ENCODE assay signal across 1 cellular context in genomic region chr2:227510620-227510958, GRCh38.
TF ChIP-seq lines count a peak whose summit lies in the region.

No MANE protein-coding gene starts in this region.

TF ChIP-seq in HepG2, 621 proteins besides CTCF, POLR2A, EP300 and RAD21 (continued from another document):
- TF ChIP-seq, protein P1, sequence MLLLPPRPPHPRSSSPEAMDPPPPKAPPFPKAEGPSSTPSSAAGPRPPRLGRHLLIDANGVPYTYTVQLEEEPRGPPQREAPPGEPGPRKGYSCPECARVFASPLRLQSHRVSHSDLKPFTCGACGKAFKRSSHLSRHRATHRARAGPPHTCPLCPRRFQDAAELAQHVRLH (CRISPR knock-in tag; IDR thresholded peaks at IDR 0.05; ENCODE audit: borderline replicate concordance, low read depth) = no peak
- TF ChIP-seq RXRB (CRISPR knock-in tag; IDR thresholded peaks at IDR 0.05; ENCODE audit: borderline replicate concordance) (no peak), CHD4 (IDR thresholded peaks at IDR 0.05; ENCODE audit: borderline replicate concordance, low read length) (no peak), ZNF704 (CRISPR knock-in tag; IDR thresholded peaks at IDR 0.05; ENCODE audit: borderline replicate concordance) (no peak)
TF ChIP-seq in HepG2: peak in this region for 0.
